22 cellular contexts compared by ENCODE assay signal in genomic region chr9:81108391-81108790, GRCh38.
DNase-seq lines count a peak whose midpoint lies in the region; ATAC-seq, FAIRE-seq and TF ChIP-seq lines count a peak whose summit lies in the region.
"Had no signal": no experiment of that assay in that cellular context is flagged by ENCODE, and none has a peak within 500 bp of the region (broad histone marks: within the 10 kb centered on the region; RNA-seq: fewer than 3 reads in every experiment).

No MANE protein-coding gene starts in this region.

- DNase-seq in HS-5 (ENCODE audit: low read depth) (peak; percentile 20), RWPE2 (ENCODE audit: low spot score) (no peak), epithelial cell of prostate (ENCODE audit: low read depth, low spot score) (no peak), urothelium cell line (ENCODE audit: low spot score) (peak; percentile 12), NCI-H2029 (lab: John Stamatoyannopoulos, UW) (no peak), GM23248 (no peak)
- DNase-seq: activated CD4-positive, alpha-beta T cell treated with anti-CD3 and anti-CD28 coated beads for 4 hours; activated naive CD4-positive, alpha-beta T cell treated with Interleukin-2 at 50 U/mL for 16 hours; activated T-cell treated with anti-CD3 and anti-CD28 coated beads, Interleukin-2, amount 50 U/mL, for 48 hours; CD8-positive, alpha-beta memory T cell; kidney; lower lobe of right lung; NCI-H1092 treated with DMSO at 0.1 percent for 48 hours; NCI-H510A treated with DMSO at 0.1 percent for 48 hours; posterior cingulate gyrus; T-helper 17 cell; tibial artery had no signal

- H3K9ac ChIP-seq in GM23248 = no peak overlapping the region

- ATAC-seq in RWPE2 (ENCODE audit: low read depth) = peak; percentile 91
- no peak for ATAC-seq in GM21825 (IDR thresholded peaks at IDR 0.05; ENCODE audit: unreplicated experiment)
- ATAC-seq: HepG2, lower lobe of right lung, sciatic nerve, T-helper 17 cell had no signal

- no peaks in the 10 kb centered on the region for H3K79me2 ChIP-seq in GM23248 (ENCODE audit: insufficient read depth)

- TF ChIP-seq CTCF in RWPE2 (IDR thresholded peaks at IDR 0.05; ENCODE audit: poor library complexity, severe bottlenecking) = no peak

- no peaks in the 10 kb centered on the region for H3F3A ChIP-seq in GM23248 (ENCODE audit: insufficient read depth)

- no peak overlapping the region for H3K4me2 ChIP-seq in GM23248 (ENCODE audit: unreplicated experiment)

- H3K27ac ChIP-seq in RWPE2 (ENCODE audit: poor library complexity, severe bottlenecking) = peak overlapping the region; percentile 72
- peak overlapping the region; percentile 31 for H3K27ac ChIP-seq in epithelial cell of prostate
- H3K27ac ChIP-seq in GM23248 = no peak overlapping the region
- H3K27ac ChIP-seq: lower lobe of right lung, SK-N-MC, tibial artery had no signal

- H3K4me1 ChIP-seq in RWPE2 (ENCODE audit: insufficient read depth, poor library complexity, severe bottlenecking) (peaks cover 15% of the 10 kb centered on the region), GM23248 (ENCODE audit: insufficient read depth) (no peaks in the 10 kb centered on the region)
- H3K4me1 ChIP-seq: lower lobe of right lung, tibial artery had no signal

- H3K27me3 ChIP-seq in RWPE2 (ENCODE audit: insufficient read depth, poor library complexity, severe bottlenecking) = no peaks in the 10 kb centered on the region
- H3K27me3 ChIP-seq in GM23248 (replicated peaks; ENCODE audit: insufficient read depth) = peaks cover 4% of the 10 kb centered on the region; the same call in 1 of the 2 replicates
- H3K27me3 ChIP-seq: tibial artery had no signal

- no peaks in the 10 kb centered on the region for H4K20me1 ChIP-seq in GM23248 (ENCODE audit: insufficient read depth)

- H3K9me3 ChIP-seq in RWPE2 (ENCODE audit: severe bottlenecking) (no peaks in the 10 kb centered on the region), GM23248 (ENCODE audit: low read depth) (no peaks in the 10 kb centered on the region)
- H3K9me3 ChIP-seq: lower lobe of right lung, tibial artery had no signal

- 44 to 63% methylated on average over 1 of the region's 1 CpG for WGBS in GM23248 (ENCODE audit: low coverage in 1 of 2, low lambda C conversion rate in 2 of 2, missing lambda C conversion rate in 2 of 2), 2 experiments

- H3K4me3 ChIP-seq in RWPE2 (ENCODE audit: severe bottlenecking) (no peak overlapping the region), GM23248 (no peak overlapping the region)
- H3K4me3 ChIP-seq: lower lobe of right lung, SK-N-MC, tibial artery had no signal

- H3K9me2 ChIP-seq in GM23248 (ENCODE audit: insufficient read depth) = no peaks in the 10 kb centered on the region

- H3K36me3 ChIP-seq in RWPE2 (ENCODE audit: low read depth) (no peaks in the 10 kb centered on the region), GM23248 (ENCODE audit: low read depth) (no peaks in the 10 kb centered on the region)
- H3K36me3 ChIP-seq: lower lobe of right lung, tibial artery had no signal

- FAIRE-seq in urothelium cell line (lab: Jason Lieb, UNC) = no peak
- FAIRE-seq: GM18507, HepG2, kidney had no signal

- H2AFZ ChIP-seq in GM23248 = no peak overlapping the region

- in situ Hi-C loops in GM23248 (cut with MboI) = no loop called here

Comparison
In these comparisons a context has a peak if more than half of its experiments do, and no peak if none do; other contexts are left out.
1. DNase-seq: peak in HS-5 (single experiment) and urothelium cell line (single experiment); none in RWPE2 (single experiment), epithelial cell of prostate (single experiment), NCI-H2029 (single experiment) and GM23248 (single experiment).